Comparison of ENCODE assay signal across 11 cellular contexts in genomic region chr22:44870021-44870420, GRCh38.
DNase-seq lines count a peak whose midpoint lies in the region; ATAC-seq and TF ChIP-seq lines count a peak whose summit lies in the region.
"Had no signal": no experiment of that assay in that cellular context is flagged by ENCODE, and none has a peak within 500 bp of the region (broad histone marks: within the 10 kb centered on the region; RNA-seq: fewer than 3 reads in every experiment).

No MANE protein-coding gene starts in this region.

- H3K27ac ChIP-seq in breast epithelium: no peak overlapping the region
- H3K27ac ChIP-seq: lower lobe of right lung had no signal

- peak overlapping the region; percentile 92 for H3K27ac Mint-ChIP-seq in MCF 10A (ENCODE audit: low read depth, unreplicated experiment)
- H3K27ac Mint-ChIP-seq in type B pancreatic cell: peak overlapping the region; percentile 1
- H3K27ac Mint-ChIP-seq: CD4-positive, CD25-positive, alpha-beta regulatory T cell had no signal

- no peak overlapping the region for H3K4me3 ChIP-seq in breast epithelium
- H3K4me3 ChIP-seq in fibroblast of mammary gland (ENCODE audit: control insufficient read depth, low read depth, low read length): no peak overlapping the region
- H3K4me3 ChIP-seq: lower lobe of right lung had no signal

- no peak for TF ChIP-seq CTCF in MCF 10A (IDR thresholded peaks at IDR 0.05; ENCODE audit: unreplicated experiment)
- TF ChIP-seq CTCF in breast epithelium (IDR thresholded peaks at IDR 0.05): no peak
- no peak for TF ChIP-seq CTCF in fibroblast of mammary gland (conservative IDR thresholded peaks at IDR 0.05; ENCODE audit: control insufficient read depth, insufficient read depth, low read depth, low read length)
- TF ChIP-seq CTCF in type B pancreatic cell (conservative IDR thresholded peaks at IDR 0.05): no peak
- no peak for TF ChIP-seq CTCF in omental fat pad (IDR thresholded peaks at IDR 0.05)

- no peak overlapping the region for H3K4me3 Mint-ChIP-seq in MCF 10A (ENCODE audit: unreplicated experiment)
- no peak overlapping the region for H3K4me3 Mint-ChIP-seq in type B pancreatic cell
- H3K4me3 Mint-ChIP-seq: CD4-positive, CD25-positive, alpha-beta regulatory T cell had no signal

- TF ChIP-seq POLR2A in breast epithelium (IDR thresholded peaks at IDR 0.05): no peak

- H3K27me3 ChIP-seq in breast epithelium: no peaks in the 10 kb centered on the region

- no peaks in the 10 kb centered on the region for H3K4me1 ChIP-seq in breast epithelium
- H3K4me1 ChIP-seq: lower lobe of right lung had no signal

- DNase-seq in MCF 10A (ENCODE audit: unreplicated experiment) (peak; percentile 88), breast epithelium (ENCODE audit: low spot score in 2 of 2) (no peak), NCI-H82 treated with DMSO at 0.1 percent for 48 hours (lab: John Stamatoyannopoulos, UW; ENCODE audit: unreplicated experiment) (peak; percentile 28), fibroblast of mammary gland (ENCODE audit: low read depth) (peak; percentile 27), type B pancreatic cell (ENCODE audit: extremely low spot score, unreplicated experiment) (no peak), omental fat pad (ENCODE audit: low spot score) (no peak)
- DNase-seq: lower lobe of right lung, T-helper 9 cell had no signal

- H3K36me3 Mint-ChIP-seq in MCF 10A (ENCODE audit: insufficient read depth, unreplicated experiment) (peaks cover 13% of the 10 kb centered on the region), type B pancreatic cell (peaks cover 3% of the 10 kb centered on the region)
- H3K36me3 Mint-ChIP-seq: CD4-positive, CD25-positive, alpha-beta regulatory T cell had no signal

- POLR2A ChIA-PET in MCF 10A (lab: Yijun Ruan, JAX): interaction anchor here (0.7 to 1.5 kb wide), 4 partner anchors 11 to 294 kb away, joined by 3 to 5 read pairs (median 4); partner anchors contain the start of gene NUP50

- H3K4me1 Mint-ChIP-seq in MCF 10A (ENCODE audit: insufficient read depth, unreplicated experiment) (peaks cover 23% of the 10 kb centered on the region), type B pancreatic cell (ENCODE audit: unreplicated experiment) (peaks cover 8% of the 10 kb centered on the region)
- H3K4me1 Mint-ChIP-seq: CD4-positive, CD25-positive, alpha-beta regulatory T cell had no signal

- CTCF ChIA-PET in MCF 10A (lab: Yijun Ruan, JAX): interaction anchor here (1.4 kb wide), 1 partner anchor 106 kb away, joined by 3 read pairs; no protein-coding TSS in a partner anchor

- peaks cover 0 to 7% of the 10 kb centered on the region in 2 donors for H3K9me3 ChIP-seq in breast epithelium
- H3K9me3 ChIP-seq: lower lobe of right lung had no signal

- ATAC-seq in GM19395 (IDR thresholded peaks at IDR 0.05; ENCODE audit: unreplicated experiment): no peak
- ATAC-seq in SK-N-SH treated with all-trans-retinoic acid at 6 μM for 48 hours: no peak
- no peak for ATAC-seq in omental fat pad (ENCODE audit: low FRiP score)
- ATAC-seq: lower lobe of right lung had no signal

- BruUV-seq in MCF 10A (replicated peaks; lab: Mats Ljungman, UMichigan): no TSS peak

- H3K9me3 Mint-ChIP-seq in MCF 10A (ENCODE audit: unreplicated experiment) (no peaks in the 10 kb centered on the region), type B pancreatic cell (no peaks in the 10 kb centered on the region)

- H3K36me3 ChIP-seq in breast epithelium: no peaks in the 10 kb centered on the region
- H3K36me3 ChIP-seq: lower lobe of right lung had no signal

- H3K27me3 Mint-ChIP-seq in MCF 10A (ENCODE audit: insufficient read depth, unreplicated experiment) (no peaks in the 10 kb centered on the region), type B pancreatic cell (no peaks in the 10 kb centered on the region)

- intact Hi-C loops in MCF 10A (cut with micrococcal nuclease) (no loop called here), breast epithelium (cut with DNase I; ENCODE audit: low total_unique reads) (loop anchor here (10.0 kb wide), 1 partner anchor 1815 kb away; no protein-coding TSS in a partner anchor)

TF ChIP-seq in SK-N-SH treated with all-trans-retinoic acid at 6 μM for 48 hours, 23 proteins besides CTCF, POLR2A, EP300 and RAD21:
- no peak for TF ChIP-seq GLIS3 (CRISPR knock-in tag; IDR thresholded peaks at IDR 0.05)

Comparison
In these comparisons a context has a peak if more than half of its experiments do, and no peak if none do; other contexts are left out.
1. DNase-seq: peak in MCF 10A (single experiment), NCI-H82 treated with DMSO at 0.1 percent for 48 hours (single experiment) and fibroblast of mammary gland (single experiment); none in breast epithelium (0 of 2), type B pancreatic cell (single experiment) and omental fat pad (single experiment).